2 cellular contexts compared by ENCODE assay signal in the genomic region with DNA sequence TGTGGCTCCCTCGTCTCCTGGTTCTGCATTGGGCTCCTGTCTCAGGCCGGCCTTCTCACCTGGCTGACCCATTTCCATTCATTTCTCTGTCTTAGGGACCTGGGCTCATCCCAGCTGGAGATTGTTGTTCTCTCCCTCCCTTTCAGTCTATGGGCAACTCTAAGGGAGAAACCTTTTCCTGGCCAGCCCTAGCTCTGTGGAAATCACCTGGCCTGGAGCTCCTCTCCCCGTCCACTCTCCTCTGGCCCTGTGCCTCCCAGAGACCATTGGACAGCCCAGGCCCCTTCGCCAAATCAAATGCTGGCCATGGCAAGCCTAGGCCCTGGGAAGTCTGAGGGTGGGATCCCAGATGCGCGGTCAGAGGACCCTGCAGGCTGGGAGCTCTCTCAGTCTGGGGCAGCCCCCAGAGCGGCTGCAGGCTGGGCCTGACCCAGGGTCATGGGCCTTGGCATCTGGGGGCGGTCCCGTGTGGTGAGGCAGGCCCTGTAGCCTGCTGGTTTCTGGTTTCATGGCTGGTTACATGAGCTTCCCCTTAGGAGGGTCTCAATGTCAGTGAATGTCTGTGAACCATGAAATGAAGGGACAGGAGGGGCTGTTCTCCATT.
TF ChIP-seq lines count a peak whose summit lies in the region.

No MANE protein-coding gene starts in this region.

TF ChIP-seq in GM23338, 12 proteins besides CTCF, POLR2A, EP300 and RAD21 (continued from another document):
- TF ChIP-seq, protein P1, sequence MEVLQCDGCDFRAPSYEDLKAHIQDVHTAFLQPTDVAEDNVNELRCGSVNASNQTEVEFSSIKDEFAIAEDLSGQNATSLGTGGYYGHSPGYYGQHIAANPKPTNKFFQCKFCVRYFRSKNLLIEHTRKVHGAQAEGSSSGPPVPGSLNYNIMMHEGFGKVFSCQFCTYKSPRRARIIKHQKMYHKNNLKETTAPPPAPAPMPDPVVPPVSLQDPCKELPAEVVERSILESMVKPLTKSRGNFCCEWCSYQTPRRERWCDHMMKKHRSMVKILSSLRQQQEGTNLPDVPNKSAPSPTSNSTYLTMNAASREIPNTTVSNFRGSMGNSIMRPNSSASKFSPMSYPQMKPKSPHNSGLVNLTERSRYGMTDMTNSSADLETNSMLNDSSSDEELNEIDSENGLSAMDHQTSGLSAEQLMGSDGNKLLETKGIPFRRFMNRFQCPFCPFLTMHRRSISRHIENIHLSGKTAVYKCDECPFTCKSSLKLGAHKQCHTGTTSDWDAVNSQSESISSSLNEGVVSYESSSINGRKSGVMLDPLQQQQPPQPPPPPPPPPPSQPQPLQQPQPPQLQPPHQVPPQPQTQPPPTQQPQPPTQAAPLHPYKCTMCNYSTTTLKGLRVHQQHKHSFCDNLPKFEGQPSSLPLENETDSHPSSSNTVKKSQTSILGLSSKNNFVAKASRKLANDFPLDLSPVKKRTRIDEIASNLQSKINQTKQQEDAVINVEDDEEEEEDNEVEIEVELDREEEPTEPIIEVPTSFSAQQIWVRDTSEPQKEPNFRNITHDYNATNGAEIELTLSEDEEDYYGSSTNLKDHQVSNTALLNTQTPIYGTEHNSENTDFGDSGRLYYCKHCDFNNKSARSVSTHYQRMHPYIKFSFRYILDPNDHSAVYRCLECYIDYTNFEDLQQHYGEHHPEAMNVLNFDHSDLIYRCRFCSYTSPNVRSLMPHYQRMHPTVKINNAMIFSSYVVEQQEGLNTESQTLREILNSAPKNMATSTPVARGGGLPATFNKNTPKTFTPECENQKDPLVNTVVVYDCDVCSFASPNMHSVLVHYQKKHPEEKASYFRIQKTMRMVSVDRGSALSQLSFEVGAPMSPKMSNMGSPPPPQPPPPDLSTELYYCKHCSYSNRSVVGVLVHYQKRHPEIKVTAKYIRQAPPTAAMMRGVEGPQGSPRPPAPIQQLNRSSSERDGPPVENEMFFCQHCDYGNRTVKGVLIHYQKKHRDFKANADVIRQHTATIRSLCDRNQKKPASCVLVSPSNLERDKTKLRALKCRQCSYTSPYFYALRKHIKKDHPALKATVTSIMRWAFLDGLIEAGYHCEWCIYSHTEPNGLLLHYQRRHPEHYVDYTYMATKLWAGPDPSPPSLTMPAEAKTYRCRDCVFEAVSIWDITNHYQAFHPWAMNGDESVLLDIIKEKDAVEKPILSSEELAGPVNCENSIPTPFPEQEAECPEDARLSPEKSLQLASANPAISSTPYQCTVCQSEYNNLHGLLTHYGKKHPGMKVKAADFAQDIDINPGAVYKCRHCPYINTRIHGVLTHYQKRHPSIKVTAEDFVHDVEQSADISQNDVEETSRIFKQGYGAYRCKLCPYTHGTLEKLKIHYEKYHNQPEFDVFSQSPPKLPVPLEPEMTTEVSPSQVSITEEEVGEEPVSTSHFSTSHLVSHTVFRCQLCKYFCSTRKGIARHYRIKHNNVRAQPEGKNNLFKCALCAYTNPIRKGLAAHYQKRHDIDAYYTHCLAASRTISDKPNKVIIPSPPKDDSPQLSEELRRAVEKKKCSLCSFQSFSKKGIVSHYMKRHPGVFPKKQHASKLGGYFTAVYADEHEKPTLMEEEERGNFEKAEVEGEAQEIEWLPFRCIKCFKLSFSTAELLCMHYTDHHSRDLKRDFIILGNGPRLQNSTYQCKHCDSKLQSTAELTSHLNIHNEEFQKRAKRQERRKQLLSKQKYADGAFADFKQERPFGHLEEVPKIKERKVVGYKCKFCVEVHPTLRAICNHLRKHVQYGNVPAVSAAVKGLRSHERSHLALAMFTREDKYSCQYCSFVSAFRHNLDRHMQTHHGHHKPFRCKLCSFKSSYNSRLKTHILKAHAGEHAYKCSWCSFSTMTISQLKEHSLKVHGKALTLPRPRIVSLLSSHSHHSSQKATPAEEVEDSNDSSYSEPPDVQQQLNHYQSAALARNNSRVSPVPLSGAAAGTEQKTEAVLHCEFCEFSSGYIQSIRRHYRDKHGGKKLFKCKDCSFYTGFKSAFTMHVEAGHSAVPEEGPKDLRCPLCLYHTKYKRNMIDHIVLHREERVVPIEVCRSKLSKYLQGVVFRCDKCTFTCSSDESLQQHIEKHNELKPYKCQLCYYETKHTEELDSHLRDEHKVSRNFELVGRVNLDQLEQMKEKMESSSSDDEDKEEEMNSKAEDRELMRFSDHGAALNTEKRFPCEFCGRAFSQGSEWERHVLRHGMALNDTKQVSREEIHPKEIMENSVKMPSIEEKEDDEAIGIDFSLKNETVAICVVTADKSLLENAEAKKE (CRISPR knock-in tag; IDR thresholded peaks at IDR 0.05), result no peak
- no peak for TF ChIP-seq EZH2phosphoT487 (IDR thresholded peaks at IDR 0.05; ENCODE audit: unreplicated experiment)
- no peak for TF ChIP-seq CREB1 (CRISPR knock-in tag; IDR thresholded peaks at IDR 0.05; ENCODE audit: low read depth)
- TF ChIP-seq STAT1 (IDR thresholded peaks at IDR 0.05; ENCODE audit: unreplicated experiment), result no peak
- no peak for TF ChIP-seq JUNB (IDR thresholded peaks at IDR 0.05; ENCODE audit: unreplicated experiment)
- TF ChIP-seq ZNF114 (CRISPR knock-in tag; IDR thresholded peaks at IDR 0.05), result no peak

TF ChIP-seq in WTC11, 78 proteins besides CTCF, POLR2A, EP300 and RAD21 (continued from another document):
- no peak for TF ChIP-seq E2F5 (CRISPR knock-in tag; IDR thresholded peaks at IDR 0.05)
- TF ChIP-seq, protein P2, sequence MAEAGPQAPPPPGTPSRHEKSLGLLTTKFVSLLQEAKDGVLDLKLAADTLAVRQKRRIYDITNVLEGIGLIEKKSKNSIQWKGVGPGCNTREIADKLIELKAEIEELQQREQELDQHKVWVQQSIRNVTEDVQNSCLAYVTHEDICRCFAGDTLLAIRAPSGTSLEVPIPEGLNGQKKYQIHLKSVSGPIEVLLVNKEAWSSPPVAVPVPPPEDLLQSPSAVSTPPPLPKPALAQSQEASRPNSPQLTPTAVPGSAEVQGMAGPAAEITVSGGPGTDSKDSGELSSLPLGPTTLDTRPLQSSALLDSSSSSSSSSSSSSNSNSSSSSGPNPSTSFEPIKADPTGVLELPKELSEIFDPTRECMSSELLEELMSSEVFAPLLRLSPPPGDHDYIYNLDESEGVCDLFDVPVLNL (CRISPR knock-in tag; IDR thresholded peaks at IDR 0.05; ENCODE audit: borderline replicate concordance, low read depth), result no peak
- TF ChIP-seq CDX4 (CRISPR knock-in tag; IDR thresholded peaks at IDR 0.05; ENCODE audit: borderline replicate concordance), result no peak
- no peak for TF ChIP-seq HMGXB4 (CRISPR knock-in tag; IDR thresholded peaks at IDR 0.05)
- no peak for TF ChIP-seq RORB (CRISPR knock-in tag; IDR thresholded peaks at IDR 0.05)
- TF ChIP-seq ZSCAN18 (CRISPR knock-in tag; IDR thresholded peaks at IDR 0.05), result no peak
- TF ChIP-seq ZNF121 (CRISPR knock-in tag; IDR thresholded peaks at IDR 0.05), result no peak
TF ChIP-seq in WTC11: peak in this region for 0.
